8 cellular contexts compared by ENCODE assay signal in genomic region chr4:139606600-139607301, GRCh38. TPM values are rescaled to one million over a fixed set of nuclear protein-coding genes. Genes with fewer than 3 reads are reported as not detected.
DNase-seq lines count a peak whose midpoint lies in the region; TF ChIP-seq lines count a peak whose summit lies in the region.

No MANE protein-coding gene starts in this region.

- H3K4me3 ChIP-seq in DOHH2 (ENCODE audit: low read length): peak overlapping the region; percentile 32
- no peak overlapping the region for H3K4me3 ChIP-seq in OCI-LY3 (ENCODE audit: low read length)
- H3K4me3 ChIP-seq in effector memory CD4-positive, alpha-beta T cell (ENCODE audit: insufficient read depth, low read depth, low read length, poor library complexity, severe bottlenecking): peak overlapping the region; percentile 30
- H3K4me3 ChIP-seq in OCI-LY7 (ENCODE audit: low read depth, low read length, poor library complexity, severe bottlenecking): no peak overlapping the region
- H3K4me3 ChIP-seq in transverse colon: no peak overlapping the region

- no peak for TF ChIP-seq EP300 in transverse colon (IDR thresholded peaks at IDR 0.05; ENCODE audit: low read depth)

- BruUV-seq in OCI-LY7 (replicated peaks; lab: Mats Ljungman, UMichigan): no TSS peak

- H4K20me1 ChIP-seq in DOHH2 (ENCODE audit: control insufficient read depth, insufficient read depth, low read depth, low read length) (no peaks in the 10 kb centered on the region), OCI-LY3 (ENCODE audit: insufficient read depth, low read length) (no peaks in the 10 kb centered on the region), OCI-LY7 (ENCODE audit: insufficient read depth, low read length) (no peaks in the 10 kb centered on the region)

- H3K9me3 Mint-ChIP-seq in nephron progenitor cell: peaks cover 11% of the 10 kb centered on the region

- 45 to 56% methylated on average over 11 to 16 of the region's 16 CpGs for WGBS in transverse colon (ENCODE audit: low coverage in 1 of 2), 2 donors

- no peak overlapping the region for H3K9ac ChIP-seq in OCI-LY3 (ENCODE audit: low read length)

- H2AFZ ChIP-seq in OCI-LY3 (ENCODE audit: low read depth, low read length): peak overlapping the region; percentile 41; the same call in 1 of the 2 replicates
- H2AFZ ChIP-seq in OCI-LY7 (ENCODE audit: low read length): no peak overlapping the region

- CTCF ChIA-PET in OCI-LY7 (lab: Charles Lee; ENCODE audit: unreplicated experiment): no interaction called here

- in situ Hi-C loops in transverse colon (cut with MboI; ENCODE audit: low pct_ligation_motif_present in 1 of 4, low pct_unique_long_range_greater_than_20kb in 1 of 4, low sequenced_read_pairs in 3 of 4): no loop called here

- TF ChIP-seq POLR2A in transverse colon (IDR thresholded peaks at IDR 0.05): no peak

- H3F3A ChIP-seq in DOHH2 (ENCODE audit: control insufficient read depth, insufficient read depth): no peaks in the 10 kb centered on the region

- H3K27me3 Mint-ChIP-seq in nephron progenitor cell (ENCODE audit: low read depth, poor library complexity): peaks cover 6% of the 10 kb centered on the region

- H3K27ac Mint-ChIP-seq in nephron progenitor cell: peak overlapping the region; percentile 57

- H3K79me2 ChIP-seq in DOHH2 (ENCODE audit: control insufficient read depth, low read length): no peaks in the 10 kb centered on the region
- H3K79me2 ChIP-seq in OCI-LY3 (ENCODE audit: low read length): no peaks in the 10 kb centered on the region
- no peaks in the 10 kb centered on the region for H3K79me2 ChIP-seq in OCI-LY7 (ENCODE audit: insufficient read depth, low read depth, low read length)

- TF ChIP-seq CTCF in DOHH2 (IDR thresholded peaks at IDR 0.05; ENCODE audit: low read depth, low read length, poor library complexity, severe bottlenecking) (no peak), OCI-LY3 (IDR thresholded peaks at IDR 0.05; ENCODE audit: low read depth, low read length) (no peak), nephron progenitor cell (IDR thresholded peaks at IDR 0.05) (no peak), OCI-LY7 (conservative IDR thresholded peaks at IDR 0.05; ENCODE audit: low read length) (no peak), transverse colon (IDR thresholded peaks at IDR 0.05) (no peak)

- H3K27ac ChIP-seq in DOHH2 (ENCODE audit: low read depth, low read length) (no peak overlapping the region), OCI-LY3 (ENCODE audit: low read length) (no peak overlapping the region), OCI-LY7 (ENCODE audit: low read depth, low read length, poor library complexity, severe bottlenecking) (no peak overlapping the region), transverse colon (no peak overlapping the region)
- no peak overlapping the region for H3K27ac ChIP-seq in effector memory CD4-positive, alpha-beta T cell (ENCODE audit: insufficient read depth, low read length, poor library complexity, severe bottlenecking)

- H3K36me3 ChIP-seq in DOHH2 (ENCODE audit: control insufficient read depth, low read length) (no peaks in the 10 kb centered on the region), OCI-LY3 (replicated peaks; ENCODE audit: low read depth, low read length) (no peaks in the 10 kb centered on the region), OCI-LY7 (ENCODE audit: insufficient read depth, low read length) (no peaks in the 10 kb centered on the region), transverse colon (no peaks in the 10 kb centered on the region)
- no peaks in the 10 kb centered on the region for H3K36me3 ChIP-seq in effector memory CD4-positive, alpha-beta T cell (ENCODE audit: control insufficient read depth, insufficient read depth, low read length)

- no peak for DNase-seq in effector memory CD4-positive, alpha-beta T cell
- DNase-seq in nephron progenitor cell (no peak), OCI-LY7 (ENCODE audit: low spot score) (no peak), transverse colon (no peak), NCI-H2227 treated with DMSO at 0.1 percent for 48 hours (lab: John Stamatoyannopoulos, UW) (no peak)
- no peak for DNase-seq in activated effector memory CD4-positive, alpha-beta T cell treated with anti-CD3 and anti-CD28 coated beads, Interleukin-2, amount 50 U/mL, for 16 hours

- H3K27me3 ChIP-seq in DOHH2 (ENCODE audit: control insufficient read depth, low read length) (no peaks in the 10 kb centered on the region; the same call in 1 of the 2 replicates), OCI-LY3 (ENCODE audit: low read depth, low read length) (peaks cover 24% of the 10 kb centered on the region), transverse colon (no peaks in the 10 kb centered on the region)
- no peaks in the 10 kb centered on the region for H3K27me3 ChIP-seq in effector memory CD4-positive, alpha-beta T cell (replicated peaks; ENCODE audit: control insufficient read depth, insufficient read depth, low read length, poor library complexity, severe bottlenecking)

- POLR2A ChIA-PET in OCI-LY7 (lab: Charles Lee): interaction anchor here (0.6 to 0.7 kb wide), 3 partner anchors 23 to 946 kb away, joined by 3 read pairs; no protein-coding TSS in a partner anchor

- H3K4me1 Mint-ChIP-seq in nephron progenitor cell: peaks cover 41% of the 10 kb centered on the region

- intact Hi-C loops in OCI-LY7 (cut with micrococcal nuclease; ENCODE audit: unreplicated experiment): no loop called here
- intact Hi-C loops in transverse colon (cut with DNase I; ENCODE audit: low total_unique reads): no loop called here

- no peak overlapping the region for H3K4me3 Mint-ChIP-seq in nephron progenitor cell

- no peaks in the 10 kb centered on the region for H3K9me2 ChIP-seq in DOHH2 (replicated peaks; ENCODE audit: control insufficient read depth, low read length)
- no peaks in the 10 kb centered on the region for H3K9me2 ChIP-seq in OCI-LY7 (ENCODE audit: insufficient read depth, low read length)

- peak overlapping the region; percentile 51 for H3K4me2 ChIP-seq in DOHH2 (ENCODE audit: low read length)
- H3K4me2 ChIP-seq in OCI-LY3 (ENCODE audit: low read length): no peak overlapping the region
- H3K4me2 ChIP-seq in OCI-LY7 (ENCODE audit: low read length): no peak overlapping the region

- H3K4me1 ChIP-seq in DOHH2 (ENCODE audit: control insufficient read depth, low read length) (peaks cover 8% of the 10 kb centered on the region), OCI-LY3 (ENCODE audit: low read length) (no peaks in the 10 kb centered on the region), OCI-LY7 (ENCODE audit: insufficient read depth, low read length, poor library complexity, severe bottlenecking) (no peaks in the 10 kb centered on the region), transverse colon (peaks cover 0 to 5% (median 0%) of the 10 kb centered on the region in 4 donors)
- no peaks in the 10 kb centered on the region for H3K4me1 ChIP-seq in effector memory CD4-positive, alpha-beta T cell (ENCODE audit: control insufficient read depth, insufficient read depth, low read length, poor library complexity, severe bottlenecking)

- H3K36me3 Mint-ChIP-seq in nephron progenitor cell (ENCODE audit: low read depth): no peaks in the 10 kb centered on the region

- H3K9me3 ChIP-seq in DOHH2 (ENCODE audit: control insufficient read depth, insufficient read depth, low read length) (no peaks in the 10 kb centered on the region), OCI-LY3 (ENCODE audit: insufficient read depth, low read length) (no peaks in the 10 kb centered on the region), OCI-LY7 (ENCODE audit: low read length) (no peaks in the 10 kb centered on the region), transverse colon (no peaks in the 10 kb centered on the region)
- no peaks in the 10 kb centered on the region for H3K9me3 ChIP-seq in effector memory CD4-positive, alpha-beta T cell (ENCODE audit: control insufficient read depth, low read length)

RNA-seq across cellular contexts. Expression of gene SETD7, which starts 50.7 kb away (rescaled TPM):
- 17.6 and 21.0 TPM in 2 replicates for total RNA-seq in OCI-LY7 (2014; rRNA removed; shearing (Covaris generic))
- total RNA-seq in OCI-LY7 (2022) (35.6 and 37.3 TPM in 2 replicates), transverse colon (10 to 100 TPM; 19.7 to 31.3 (median 24.8) TPM)

RNA-seq across cellular contexts. Expression of gene MGST2, which starts 58.9 kb away (rescaled TPM):
- total RNA-seq in OCI-LY7 (2014; rRNA removed; shearing (Covaris generic)): 9.3 and 11.7 TPM in 2 replicates
- total RNA-seq in OCI-LY7 (2022) (4.7 and 7.6 TPM in 2 replicates), transverse colon (10 to 100 TPM in 3 of 4 donors, 1 to 10 TPM in 1; 3.4 to 91.5 (median 39.4) TPM)

Comparison
In these comparisons a context has a peak if more than half of its experiments do, and no peak if none do; other contexts are left out.
1. H3K4me3 ChIP-seq: peak in DOHH2 (single experiment) and effector memory CD4-positive, alpha-beta T cell (single experiment); none in OCI-LY3 (single experiment), OCI-LY7 (single experiment) and transverse colon (0 of 4).